8 cellular contexts compared by ENCODE assay signal in genomic region chr5:173331956-173332479, GRCh38. TPM values are rescaled to one million over a fixed set of nuclear protein-coding genes. Genes with fewer than 3 reads are reported as not detected.
DNase-seq lines count a peak whose midpoint lies in the region; ATAC-seq and TF ChIP-seq lines count a peak whose summit lies in the region.

No MANE protein-coding gene starts in this region.

- TF ChIP-seq POLR2A in upper lobe of left lung (IDR thresholded peaks at IDR 0.05), result no peak

- H3K4me3 ChIP-seq in KMS-11 (IDR thresholded peaks at IDR 0.05; ENCODE audit: insufficient read depth, low read depth, low read length) (no peak overlapping the region), parathyroid adenoma (ENCODE audit: low read depth, low read length) (no peak overlapping the region), upper lobe of left lung (no peak overlapping the region)

- TF ChIP-seq CTCF in KMS-11 (conservative IDR thresholded peaks at IDR 0.05; ENCODE audit: low read depth, low read length) (peak; percentile 77), RWPE1 (conservative IDR thresholded peaks at IDR 0.05; ENCODE audit: low read depth) (peak; percentile 94), parathyroid adenoma (IDR thresholded peaks at IDR 0.05) (peak; percentile 76), upper lobe of left lung (IDR thresholded peaks at IDR 0.05) (peak; percentile 87 to 96 (median 94))

- H3K79me2 ChIP-seq in KMS-11 (ENCODE audit: insufficient read depth, low read depth), result no peaks in the 10 kb centered on the region
- no peaks in the 10 kb centered on the region for H3K79me2 ChIP-seq in parathyroid adenoma

- POLR2A ChIA-PET in RWPE1 (lab: Yijun Ruan, JAX; ENCODE audit: low non-redundant PET), result no interaction called here

- DNase-seq in EL (peak; percentile 86), RWPE1 (ENCODE audit: low spot score) (peak; percentile 94), foreskin melanocyte (peak; percentile 56), upper lobe of left lung (peak; percentile 84 to 96)
- peak; percentile 50 for DNase-seq in activated T-helper 9 cell treated with anti-CD3 and anti-CD28 coated beads, Interleukin-2, amount 50 U/mL, for 16 hours (ENCODE audit: low read depth)

- no peaks in the 10 kb centered on the region for H3K9me3 ChIP-seq in parathyroid adenoma (ENCODE audit: control insufficient read depth, low read length)
- no peaks in the 10 kb centered on the region for H3K9me3 ChIP-seq in upper lobe of left lung

- H3K36me3 ChIP-seq in KMS-11 (ENCODE audit: insufficient read depth) (no peaks in the 10 kb centered on the region), parathyroid adenoma (ENCODE audit: control insufficient read depth, insufficient read depth, low read length) (no peaks in the 10 kb centered on the region), upper lobe of left lung (no peaks in the 10 kb centered on the region)

- TF ChIP-seq EP300 in upper lobe of left lung (IDR thresholded peaks at IDR 0.05), result no peak

- no peaks in the 10 kb centered on the region for H4K20me1 ChIP-seq in KMS-11 (ENCODE audit: insufficient read depth)

- H3K27ac ChIP-seq in KMS-11, result no peak overlapping the region
- H3K27ac ChIP-seq in RWPE1, result peak overlapping the region; percentile 86
- no peak overlapping the region for H3K27ac ChIP-seq in parathyroid adenoma
- no peak overlapping the region for H3K27ac ChIP-seq in upper lobe of left lung

- H3K9ac ChIP-seq in KMS-11, result no peak overlapping the region
- H3K9ac ChIP-seq in parathyroid adenoma, result no peak overlapping the region

- no peaks in the 10 kb centered on the region for H3K27me3 ChIP-seq in KMS-11 (ENCODE audit: insufficient read depth, low read depth)
- no peaks in the 10 kb centered on the region for H3K27me3 ChIP-seq in parathyroid adenoma (ENCODE audit: control insufficient read depth, insufficient read depth, low read length)
- H3K27me3 ChIP-seq in upper lobe of left lung, result peaks cover 1 to 23% (median 10%) of the 10 kb centered on the region in 4 donors

- H3K4me2 ChIP-seq in KMS-11 (no peak overlapping the region), parathyroid adenoma (ENCODE audit: low read length) (no peak overlapping the region)

- H3K4me1 ChIP-seq in KMS-11 (ENCODE audit: low read depth, poor library complexity, severe bottlenecking) (no peaks in the 10 kb centered on the region), parathyroid adenoma (no peaks in the 10 kb centered on the region), upper lobe of left lung (peaks cover 26 to 37% (median 30%) of the 10 kb centered on the region in 4 donors)

- ATAC-seq in GM21717 (IDR thresholded peaks at IDR 0.05; ENCODE audit: unreplicated experiment), result peak; percentile 56
- ATAC-seq in upper lobe of left lung (ENCODE audit: low FRiP score in 2 of 2), result peak; percentile 93 to 94

- H2AFZ ChIP-seq in KMS-11 (ENCODE audit: low read depth) (peak overlapping the region; percentile 53; the same call in 1 of the 2 replicates), parathyroid adenoma (no peak overlapping the region)

- CTCF ChIA-PET in RWPE1 (lab: Yijun Ruan, JAX), result interaction anchor here (0.5 to 6.8 kb wide), 19 partner anchors 10 to 1052 kb away, joined by 3 to 69 read pairs (median 3); no protein-coding TSS in a partner anchor

- 24 to 43% methylated on average over 4 to 16 of the region's 16 CpGs for WGBS in upper lobe of left lung, 2 donors

RNA-seq across cellular contexts. Expression of gene STC2, which starts 3.8 kb away (rescaled TPM):
- 10 to 100 TPM in 2 of 6 donors, 1 to 10 TPM in 4; 1.0 to 11.4 (median 6.2) TPM for total RNA-seq in upper lobe of left lung
